8 cellular contexts compared by ENCODE assay signal in the genomic region with DNA sequence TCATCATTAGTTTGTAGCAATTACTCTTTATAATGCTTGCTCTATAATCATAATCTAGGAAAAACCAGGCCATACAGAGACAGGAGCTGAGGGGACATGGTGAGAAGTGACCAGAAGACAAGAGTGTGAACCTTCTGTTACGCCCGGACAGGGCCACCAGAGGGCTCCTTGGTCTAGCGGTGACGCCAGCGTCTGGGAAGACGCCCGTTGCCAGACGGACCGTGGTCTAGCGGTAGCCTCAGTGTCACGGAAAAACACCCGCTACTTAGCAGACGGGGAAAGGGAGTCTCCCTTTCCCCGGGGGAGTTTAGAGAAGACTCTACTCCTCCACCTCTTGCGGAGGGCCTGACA. TPM values are rescaled to one million over a fixed set of nuclear protein-coding genes. Genes with fewer than 3 reads are reported as not detected.
A peak's percentile ranks its signal among the peaks of the same experiment; 100 is the strongest.
DNase-seq lines count a peak whose midpoint lies in the region; ATAC-seq, FAIRE-seq and TF ChIP-seq lines count a peak whose summit lies in the region.
"Not testable (repeated sequence)": the region's sequence is repeated elsewhere in the genome, so short reads cannot be mapped to it uniquely, and the experiment has no call there.

No MANE protein-coding gene starts in this region.

- SMC1A ChIA-PET in GM12878 (lab: Charles Lee; ENCODE audit: uncharacterized antibody, unreplicated experiment), result interaction anchor here (1.1 to 1.4 kb wide), 3 partner anchors 82 to 375 kb away, joined by 3 to 4 read pairs (median 3); no protein-coding TSS in a partner anchor

- not testable (repeated sequence) for H3K9me3 ChIP-seq in HUES6 (ENCODE audit: control insufficient read depth, insufficient read depth, low read depth, low read length); GM12878 (replicated peaks; ENCODE audit: control insufficient read depth, insufficient read depth, low read length); heart left ventricle; neural progenitor cell (ENCODE audit: low read depth); tibial artery

- not testable (repeated sequence) for ATAC-seq in GM12878, heart left ventricle

- 0 out of 2 replicates have a peak overlapping the region, but pooled peaks have one; percentile 25 for H3K4me3 ChIP-seq in HUES6 (ENCODE audit: low read depth, low read length)
- H3K4me3 ChIP-seq in GM12878, heart left ventricle, neural progenitor cell, tibial artery: not testable (repeated sequence)

- not testable (repeated sequence) for H3K9ac ChIP-seq in HUES6 (ENCODE audit: low read length); GM12878 (ENCODE audit: control insufficient read depth, insufficient read depth, low read length); neural progenitor cell

- H3K36me3 ChIP-seq in HUES6 (ENCODE audit: control insufficient read depth, insufficient read depth, low read length); GM12878 (ENCODE audit: control insufficient read depth in 2 of 2, insufficient read depth in 2 of 2, low read length in 1 of 2); heart left ventricle; neural progenitor cell; tibial artery: not testable (repeated sequence)

- not testable (repeated sequence) for H3K4me3 Mint-ChIP-seq in neural progenitor cell

- H3K4me1 ChIP-seq in HUES6 (ENCODE audit: control insufficient read depth, insufficient read depth, low read length), result peaks cover 17% of the 10 kb centered on the region
- not testable (repeated sequence) for H3K4me1 ChIP-seq in GM12878 (ENCODE audit: control insufficient read depth, insufficient read depth, low read length); neural progenitor cell
- peaks cover 8 to 34% (median 22%) of the 10 kb centered on the region in 12 donors for H3K4me1 ChIP-seq in heart left ventricle
- peaks cover 5 to 21% (median 20%) of the 10 kb centered on the region in 4 donors for H3K4me1 ChIP-seq in tibial artery

- not testable (repeated sequence) for DNase-seq in D721Med (ENCODE audit: insufficient read length, low spot score); GM12878 (ENCODE audit: low read depth, low spot score)
- DNase-seq in NCI-H524 (lab: John Stamatoyannopoulos, UW) (peak; percentile 14 to 66), UCSD-AML1 (lab: John Stamatoyannopoulos, UW; ENCODE audit: unreplicated experiment) (peak; percentile 51), heart left ventricle (peak; percentile 69 to 85 (median 79)), neural progenitor cell (ENCODE audit: low spot score) (peak; percentile 69), tibial artery (peak; percentile 73 to 84)

- not testable (repeated sequence) for H3K27me3 ChIP-seq in HUES6 (ENCODE audit: control insufficient read depth, insufficient read depth, low read length); GM12878 (replicated peaks in 1 of 2; ENCODE audit: control insufficient read depth in 2 of 2, insufficient read depth in 2 of 2, low read length in 1 of 2); heart left ventricle; neural progenitor cell; tibial artery

- TF ChIP-seq CTCF in D721Med (IDR thresholded peaks at IDR 0.05; ENCODE audit: insufficient read depth, missing control alignments) (peak; percentile 41), GM12878 (IDR thresholded peaks at IDR 0.05 in 2 of 3, conservative IDR thresholded peaks at IDR 0.05 in 1 of 3; ENCODE audit: control insufficient read depth in 2 of 3, extremely low read depth in 1 of 3, insufficient read depth in 1 of 3, low read depth in 3 of 3, low read length in 3 of 3) (peak; percentile 18 to 43 (median 36); a peak in 4 of 6 replicates), heart left ventricle (IDR thresholded peaks at IDR 0.05) (peak; percentile 46 to 75 (median 66)), neural progenitor cell (IDR thresholded peaks at IDR 0.05) (peak; percentile 63), tibial artery (IDR thresholded peaks at IDR 0.05) (peak; percentile 64 to 66)

- H3K4me2 ChIP-seq in GM12878 (ENCODE audit: control insufficient read depth, insufficient read depth); neural progenitor cell: not testable (repeated sequence)

- H3F3A ChIP-seq in neural progenitor cell (ENCODE audit: low read depth), result peaks cover 38% of the 10 kb centered on the region

- RAD21 ChIA-PET in GM12878 (lab: Charles Lee; ENCODE audit: unreplicated experiment), result not testable (repeated sequence)

- not testable (repeated sequence) for H3K27ac ChIP-seq in HUES6 (ENCODE audit: low read depth, low read length); GM12878 (ENCODE audit: control insufficient read depth, insufficient read depth); neural progenitor cell
- H3K27ac ChIP-seq in heart left ventricle (peak overlapping the region in 4 of 12 donors; percentile 4 to 69 (median 27)), tibial artery (peak overlapping the region in 1 of 2 donors; percentile 23)

- not testable (repeated sequence) for FAIRE-seq in D721Med (lab: Jason Lieb, UNC); GM12878 (lab: Jason Lieb, UNC)

- peak; percentile 36; the same call in 1 of the 2 replicates for TF ChIP-seq RAD21 in GM12878 (IDR thresholded peaks at IDR 0.05; ENCODE audit: insufficient read depth, low read depth, low read length)

- CTCF ChIA-PET in GM12878 (lab: Yijun Ruan, JAX), result not testable (repeated sequence)

- not testable (repeated sequence) for H4K20me1 ChIP-seq in GM12878 (ENCODE audit: control insufficient read depth, insufficient read depth); neural progenitor cell (ENCODE audit: low read depth)

- intact Hi-C loops in GM12878 (cut with micrococcal nuclease; ENCODE audit: unreplicated experiment), result not testable (repeated sequence)
- intact Hi-C loops in heart left ventricle (cut with DNase I), result loop anchor here in 9 of 10 donors (1.0 to 10.0 kb wide), 4 partner anchors 51 to 136 kb away; a partner anchor contains a TSS
- intact Hi-C loops in tibial artery (cut with DNase I; ENCODE audit: low total_unique reads), result loop anchor here (10.0 kb wide), 2 partner anchors 61 to 131 kb away; a partner anchor contains a TSS

- BruUV-seq in GM12878 (replicated peaks; lab: Mats Ljungman, UMichigan), result not testable (repeated sequence)

- H3K27me3 Mint-ChIP-seq in neural progenitor cell (ENCODE audit: insufficient read depth, low read depth), result peaks cover 12% of the 10 kb centered on the region

- in situ Hi-C loops in GM12878 (cut with MboI), result not testable (repeated sequence)

- peaks cover 25% of the 10 kb centered on the region for H3K4me1 Mint-ChIP-seq in neural progenitor cell

- TF ChIP-seq POLR2A in GM12878 (IDR thresholded peaks at IDR 0.05; ENCODE audit: low read depth, low read length); heart left ventricle (IDR thresholded peaks at IDR 0.05): not testable (repeated sequence)

- not testable (repeated sequence) for H2AFZ ChIP-seq in GM12878 (ENCODE audit: control insufficient read depth, low read depth, low read length); neural progenitor cell (replicated peaks)

- peaks cover 12% of the 10 kb centered on the region for H3K9me3 Mint-ChIP-seq in neural progenitor cell

- POLR2A ChIA-PET in GM12878 (lab: Charles Lee), result interaction anchor here (1.0 kb wide), 1 partner anchor 75 kb away, joined by 3 read pairs; no protein-coding TSS in a partner anchor

- not testable (repeated sequence) for H3K36me3 Mint-ChIP-seq in neural progenitor cell

- 6% methylated on average over 15 of the region's 15 CpGs for WGBS in GM12878 (ENCODE audit: insufficient coverage, insufficient replicate concordance, low lambda C conversion rate, missing lambda C conversion rate)
- 1 to 7% (median 3%) methylated on average over 13 to 15 of the region's 15 CpGs for WGBS in heart left ventricle, 4 donors

- not testable (repeated sequence) for H3K27ac Mint-ChIP-seq in neural progenitor cell

- not testable (repeated sequence) for TF ChIP-seq EP300 in GM12878 (IDR thresholded peaks at IDR 0.05; ENCODE audit: borderline replicate concordance in 1 of 2, control insufficient read depth in 1 of 2, low read depth in 2 of 2, low read length in 2 of 2)

- not testable (repeated sequence) for H3K79me2 ChIP-seq in GM12878 (ENCODE audit: control insufficient read depth, insufficient read depth, low read length); neural progenitor cell (ENCODE audit: low read depth)

RNA-seq across cellular contexts. Expression of a gene that starts 12.0 kb away (rescaled TPM):
- total RNA-seq in GM12878 (2013; cell fraction: nucleolus; rRNA removed), result 2.7 and 2.8 TPM in 2 replicates
- 7.8 and 8.1 TPM in 2 replicates for total RNA-seq in GM12878 (2014; rRNA removed)
- total RNA-seq in GM12878 (2014; rRNA removed; fragmentation: Illumina TruSeq; extraction: Trizol), result 5.9 and 6.6 TPM in 2 replicates
- 7.3 and 8.1 TPM in 2 replicates for total RNA-seq in GM12878 (2021)
- 2.6 TPM for polyA plus RNA-seq in GM12878 (2011; ENCODE audit: low read depth)
- polyA plus RNA-seq in GM12878 (2011; rRNA removed), result 2.5 and 3.3 TPM in 2 replicates
- polyA plus RNA-seq in GM12878 (2011; cell fraction: cytosol; rRNA removed), result 1.5 and 1.7 TPM in 2 replicates
- 1.6 and 2.0 TPM in 2 replicates for polyA plus RNA-seq in GM12878 (2011; cell fraction: nucleus; rRNA removed)
- 3.2 and 4.8 TPM in 2 replicates for polyA plus RNA-seq in GM12878 (2012)
- polyA plus RNA-seq in GM12878 (2014; fragmentation: Illumina TruSeq; extraction: Trizol), result 5.0 and 6.3 TPM in 2 replicates
- 1 to 10 TPM; 1.4 to 1.6 TPM for polyA plus RNA-seq in GM12878 (2014; fragmentation: Nextera tagmentation; extraction: Ambion mirVana)
- 5.1 and 5.7 TPM in 2 replicates for polyA plus RNA-seq in GM12878 (2014; rRNA removed)
- under 1 TPM; 0.48 to 0.58 TPM for polyA plus RNA-seq in GM12878 (2016; fragmentation: Nextera tagmentation; extraction: Ambion mirVana)
- polyA minus RNA-seq in GM12878 (2011; rRNA and poly(A)+ RNA removed), result 1.0 and 1.5 TPM in 2 replicates
- 1.5 and 1.7 TPM in 2 replicates for polyA minus RNA-seq in GM12878 (2011; cell fraction: cytosol; rRNA and poly(A)+ RNA removed)
- 0.57 and 0.60 TPM in 2 replicates for polyA minus RNA-seq in GM12878 (2011; cell fraction: nucleus; rRNA and poly(A)+ RNA removed)
- total RNA-seq in heart left ventricle, result 1 to 10 TPM; 4.5 to 8.2 (median 6.1) TPM
- polyA plus RNA-seq in heart left ventricle, result 1 to 10 TPM; 2.5 to 3.7 TPM
- 29.1 and 36.3 TPM in 2 replicates for total RNA-seq in neural progenitor cell (ENCODE audit: low replicate concordance)

RNA-seq across cellular contexts. Expression of a gene that starts 52.6 kb away (rescaled TPM):
- 158 and 180 TPM in 2 replicates for total RNA-seq in GM12878 (2013; cell fraction: nucleolus; rRNA removed)
- total RNA-seq in GM12878 (2014; rRNA removed) (40.9 and 41.5 TPM in 2 replicates), GM12878 (2014; rRNA removed; fragmentation: Illumina TruSeq; extraction: Trizol) (33.8 and 36.0 TPM in 2 replicates), GM12878 (2021) (52.1 and 56.4 TPM in 2 replicates), heart left ventricle (10 to 100 TPM; 27.5 to 46.2 (median 38.9) TPM), neural progenitor cell (ENCODE audit: low replicate concordance) (64.5 and 68.5 TPM in 2 replicates)
- polyA plus RNA-seq in GM12878 (2011; ENCODE audit: low read depth), result 21.4 TPM
- polyA plus RNA-seq in GM12878 (2011; rRNA removed) (40.4 and 47.4 TPM in 2 replicates), GM12878 (2014; fragmentation: Illumina TruSeq; extraction: Trizol) (39.4 and 44.2 TPM in 2 replicates), GM12878 (2014; fragmentation: Nextera tagmentation; extraction: Ambion mirVana) (1 to 10 TPM; 5.5 to 7.8 TPM), GM12878 (2014; rRNA removed) (40.6 and 40.8 TPM in 2 replicates), GM12878 (2016; fragmentation: Nextera tagmentation; extraction: Ambion mirVana) (10 to 100 TPM; 24.7 to 28.5 TPM), heart left ventricle (10 to 100 TPM; 16.5 to 20.1 TPM)
- polyA plus RNA-seq in GM12878 (2011; cell fraction: cytosol; rRNA removed), result 43.3 and 47.3 TPM in 2 replicates
- polyA plus RNA-seq in GM12878 (2011; cell fraction: nucleus; rRNA removed), result 185 and 192 TPM in 2 replicates
- polyA plus RNA-seq in GM12878 (2012), result 32.5 and 32.6 TPM in 2 replicates
- polyA minus RNA-seq in GM12878 (2011; rRNA and poly(A)+ RNA removed), result 38.1 and 42.9 TPM in 2 replicates
- 12.7 and 13.5 TPM in 2 replicates for polyA minus RNA-seq in GM12878 (2011; cell fraction: cytosol; rRNA and poly(A)+ RNA removed)
- 38.0 and 59.5 TPM in 2 replicates for polyA minus RNA-seq in GM12878 (2011; cell fraction: nucleus; rRNA and poly(A)+ RNA removed)

RNA-seq across cellular contexts. Expression of a gene that starts 56.8 kb away (rescaled TPM):
- 4.6 and 4.9 TPM in 2 replicates for total RNA-seq in GM12878 (2013; cell fraction: nucleolus; rRNA removed)
- total RNA-seq in GM12878 (2014; rRNA removed) (1.1 and 2.0 TPM in 2 replicates), GM12878 (2014; rRNA removed; fragmentation: Illumina TruSeq; extraction: Trizol) (0.51 and 0.63 TPM in 2 replicates), GM12878 (2021) (0.96 and 1.0 TPM in 2 replicates), heart left ventricle (1 to 10 TPM in 8 of 9 donors, under 1 TPM in 1; 0.67 to 6.0 (median 1.9) TPM), neural progenitor cell (ENCODE audit: low replicate concordance) (10.5 and 34.8 TPM in 2 replicates)
- not detected for polyA plus RNA-seq in GM12878 (2011; ENCODE audit: low read depth)
- polyA plus RNA-seq in GM12878 (2011; rRNA removed) (1.7 and 2.1 TPM in 2 replicates), GM12878 (2014; fragmentation: Illumina TruSeq; extraction: Trizol) (0.21 TPM in 1 of 2 replicates, not detected in the other), GM12878 (2014; fragmentation: Nextera tagmentation; extraction: Ambion mirVana) (under 1 TPM in 1 of 2 experiments, not detected in 1; 0.09 TPM), GM12878 (2014; rRNA removed) (1.2 and 1.4 TPM in 2 replicates), GM12878 (2016; fragmentation: Nextera tagmentation; extraction: Ambion mirVana) (under 1 TPM; 0.13 to 0.29 TPM), heart left ventricle (1 to 10 TPM; 2.0 to 4.7 TPM)
- 1.7 and 2.2 TPM in 2 replicates for polyA plus RNA-seq in GM12878 (2011; cell fraction: cytosol; rRNA removed)
- polyA plus RNA-seq in GM12878 (2011; cell fraction: nucleus; rRNA removed), result 7.7 and 11.8 TPM in 2 replicates
- polyA plus RNA-seq in GM12878 (2012), result 1.5 and 2.4 TPM in 2 replicates
- polyA minus RNA-seq in GM12878 (2011; rRNA and poly(A)+ RNA removed), result 0.82 TPM in 1 of 2 replicates, not detected in the other
- 0.53 and 0.62 TPM in 2 replicates for polyA minus RNA-seq in GM12878 (2011; cell fraction: cytosol; rRNA and poly(A)+ RNA removed)
- polyA minus RNA-seq in GM12878 (2011; cell fraction: nucleus; rRNA and poly(A)+ RNA removed), result 1.3 TPM in 1 of 2 replicates, not detected in the other
